Comparison of ENCODE assay signal across 1 cellular context in genomic region chr17:6446516-6447100, GRCh38.
TF ChIP-seq lines count a peak whose summit lies in the region.

No MANE protein-coding gene starts in this region.

TF ChIP-seq in GM23338, 12 proteins besides CTCF, POLR2A, EP300 and RAD21 (continued from another document):
- TF ChIP-seq, protein P1, sequence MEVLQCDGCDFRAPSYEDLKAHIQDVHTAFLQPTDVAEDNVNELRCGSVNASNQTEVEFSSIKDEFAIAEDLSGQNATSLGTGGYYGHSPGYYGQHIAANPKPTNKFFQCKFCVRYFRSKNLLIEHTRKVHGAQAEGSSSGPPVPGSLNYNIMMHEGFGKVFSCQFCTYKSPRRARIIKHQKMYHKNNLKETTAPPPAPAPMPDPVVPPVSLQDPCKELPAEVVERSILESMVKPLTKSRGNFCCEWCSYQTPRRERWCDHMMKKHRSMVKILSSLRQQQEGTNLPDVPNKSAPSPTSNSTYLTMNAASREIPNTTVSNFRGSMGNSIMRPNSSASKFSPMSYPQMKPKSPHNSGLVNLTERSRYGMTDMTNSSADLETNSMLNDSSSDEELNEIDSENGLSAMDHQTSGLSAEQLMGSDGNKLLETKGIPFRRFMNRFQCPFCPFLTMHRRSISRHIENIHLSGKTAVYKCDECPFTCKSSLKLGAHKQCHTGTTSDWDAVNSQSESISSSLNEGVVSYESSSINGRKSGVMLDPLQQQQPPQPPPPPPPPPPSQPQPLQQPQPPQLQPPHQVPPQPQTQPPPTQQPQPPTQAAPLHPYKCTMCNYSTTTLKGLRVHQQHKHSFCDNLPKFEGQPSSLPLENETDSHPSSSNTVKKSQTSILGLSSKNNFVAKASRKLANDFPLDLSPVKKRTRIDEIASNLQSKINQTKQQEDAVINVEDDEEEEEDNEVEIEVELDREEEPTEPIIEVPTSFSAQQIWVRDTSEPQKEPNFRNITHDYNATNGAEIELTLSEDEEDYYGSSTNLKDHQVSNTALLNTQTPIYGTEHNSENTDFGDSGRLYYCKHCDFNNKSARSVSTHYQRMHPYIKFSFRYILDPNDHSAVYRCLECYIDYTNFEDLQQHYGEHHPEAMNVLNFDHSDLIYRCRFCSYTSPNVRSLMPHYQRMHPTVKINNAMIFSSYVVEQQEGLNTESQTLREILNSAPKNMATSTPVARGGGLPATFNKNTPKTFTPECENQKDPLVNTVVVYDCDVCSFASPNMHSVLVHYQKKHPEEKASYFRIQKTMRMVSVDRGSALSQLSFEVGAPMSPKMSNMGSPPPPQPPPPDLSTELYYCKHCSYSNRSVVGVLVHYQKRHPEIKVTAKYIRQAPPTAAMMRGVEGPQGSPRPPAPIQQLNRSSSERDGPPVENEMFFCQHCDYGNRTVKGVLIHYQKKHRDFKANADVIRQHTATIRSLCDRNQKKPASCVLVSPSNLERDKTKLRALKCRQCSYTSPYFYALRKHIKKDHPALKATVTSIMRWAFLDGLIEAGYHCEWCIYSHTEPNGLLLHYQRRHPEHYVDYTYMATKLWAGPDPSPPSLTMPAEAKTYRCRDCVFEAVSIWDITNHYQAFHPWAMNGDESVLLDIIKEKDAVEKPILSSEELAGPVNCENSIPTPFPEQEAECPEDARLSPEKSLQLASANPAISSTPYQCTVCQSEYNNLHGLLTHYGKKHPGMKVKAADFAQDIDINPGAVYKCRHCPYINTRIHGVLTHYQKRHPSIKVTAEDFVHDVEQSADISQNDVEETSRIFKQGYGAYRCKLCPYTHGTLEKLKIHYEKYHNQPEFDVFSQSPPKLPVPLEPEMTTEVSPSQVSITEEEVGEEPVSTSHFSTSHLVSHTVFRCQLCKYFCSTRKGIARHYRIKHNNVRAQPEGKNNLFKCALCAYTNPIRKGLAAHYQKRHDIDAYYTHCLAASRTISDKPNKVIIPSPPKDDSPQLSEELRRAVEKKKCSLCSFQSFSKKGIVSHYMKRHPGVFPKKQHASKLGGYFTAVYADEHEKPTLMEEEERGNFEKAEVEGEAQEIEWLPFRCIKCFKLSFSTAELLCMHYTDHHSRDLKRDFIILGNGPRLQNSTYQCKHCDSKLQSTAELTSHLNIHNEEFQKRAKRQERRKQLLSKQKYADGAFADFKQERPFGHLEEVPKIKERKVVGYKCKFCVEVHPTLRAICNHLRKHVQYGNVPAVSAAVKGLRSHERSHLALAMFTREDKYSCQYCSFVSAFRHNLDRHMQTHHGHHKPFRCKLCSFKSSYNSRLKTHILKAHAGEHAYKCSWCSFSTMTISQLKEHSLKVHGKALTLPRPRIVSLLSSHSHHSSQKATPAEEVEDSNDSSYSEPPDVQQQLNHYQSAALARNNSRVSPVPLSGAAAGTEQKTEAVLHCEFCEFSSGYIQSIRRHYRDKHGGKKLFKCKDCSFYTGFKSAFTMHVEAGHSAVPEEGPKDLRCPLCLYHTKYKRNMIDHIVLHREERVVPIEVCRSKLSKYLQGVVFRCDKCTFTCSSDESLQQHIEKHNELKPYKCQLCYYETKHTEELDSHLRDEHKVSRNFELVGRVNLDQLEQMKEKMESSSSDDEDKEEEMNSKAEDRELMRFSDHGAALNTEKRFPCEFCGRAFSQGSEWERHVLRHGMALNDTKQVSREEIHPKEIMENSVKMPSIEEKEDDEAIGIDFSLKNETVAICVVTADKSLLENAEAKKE (CRISPR knock-in tag; IDR thresholded peaks at IDR 0.05), result no peak
- TF ChIP-seq ZNF331 (CRISPR knock-in tag; IDR thresholded peaks at IDR 0.05; ENCODE audit: low read depth), result no peak
- TF ChIP-seq EZH2 (IDR thresholded peaks at IDR 0.05; ENCODE audit: low read depth, unreplicated experiment), result no peak
- TF ChIP-seq CREB1 (CRISPR knock-in tag; IDR thresholded peaks at IDR 0.05; ENCODE audit: low read depth), result no peak
- no peak for TF ChIP-seq POLR2AphosphoS5 (IDR thresholded peaks at IDR 0.05; ENCODE audit: low read depth)
- TF ChIP-seq STAT1 (IDR thresholded peaks at IDR 0.05; ENCODE audit: unreplicated experiment), result no peak
- TF ChIP-seq ZNF114 (CRISPR knock-in tag; IDR thresholded peaks at IDR 0.05), result no peak
- TF ChIP-seq REST (IDR thresholded peaks at IDR 0.05; ENCODE audit: unreplicated experiment), result no peak
